1 cellular context compared by ENCODE assay signal in genomic region chr17:28598799-28599310, GRCh38.
A peak's percentile ranks its signal among the peaks of the same experiment; 100 is the strongest.
TF ChIP-seq lines count a peak whose summit lies in the region.

Gene SPAG5 (minus strand): TSS chr17:28599025. CDS start chr17:28598946, 79 bp downstream.

TF ChIP-seq in WTC11, 78 proteins besides CTCF, POLR2A, EP300 and RAD21 (continued from another document and continues in another):
- TF ChIP-seq E2F5 (CRISPR knock-in tag; IDR thresholded peaks at IDR 0.05) (peak; percentile 84), ZNF232 (CRISPR knock-in tag; IDR thresholded peaks at IDR 0.05) (0 out of 2 replicates have a peak, but pooled peaks have one; percentile 34), GRHL2 (CRISPR knock-in tag; IDR thresholded peaks at IDR 0.05; ENCODE audit: insufficient replicate concordance, severe bottlenecking) (no peak), NFATC4 (CRISPR knock-in tag; IDR thresholded peaks at IDR 0.05) (no peak), MLX (CRISPR knock-in tag; IDR thresholded peaks at IDR 0.05) (no peak), GTF2I (CRISPR knock-in tag; conservative IDR thresholded peaks at IDR 0.05) (no peak), NFE2L1 (CRISPR knock-in tag; IDR thresholded peaks at IDR 0.05) (no peak), ZNF416 (CRISPR knock-in tag; IDR thresholded peaks at IDR 0.05) (no peak), ZSCAN18 (CRISPR knock-in tag; IDR thresholded peaks at IDR 0.05) (no peak), IRF2 (CRISPR knock-in tag; IDR thresholded peaks at IDR 0.05; ENCODE audit: borderline replicate concordance, low read depth) (no peak), SP1 (CRISPR knock-in tag; conservative IDR thresholded peaks at IDR 0.05) (peak; percentile 92), PRDM15 (CRISPR knock-in tag; IDR thresholded peaks at IDR 0.05) (no peak), MAX (CRISPR knock-in tag; IDR thresholded peaks at IDR 0.05) (peak; percentile 65; the same call in 1 of the 2 replicates), ZBTB43 (CRISPR knock-in tag; IDR thresholded peaks at IDR 0.05) (no peak), ZNF317 (CRISPR knock-in tag; IDR thresholded peaks at IDR 0.05; ENCODE audit: borderline replicate concordance, low read depth) (no peak), ZBTB21 (CRISPR knock-in tag; IDR thresholded peaks at IDR 0.05; ENCODE audit: borderline replicate concordance) (no peak), FOXP4 (CRISPR knock-in tag; IDR thresholded peaks at IDR 0.05) (no peak), ZMAT4 (CRISPR knock-in tag; IDR thresholded peaks at IDR 0.05) (no peak), IRF1 (CRISPR knock-in tag; IDR thresholded peaks at IDR 0.05) (no peak; the same call in 1 of the 2 replicates), AFF4 (CRISPR knock-in tag; IDR thresholded peaks at IDR 0.05; ENCODE audit: borderline replicate concordance) (no peak), MXD4 (CRISPR knock-in tag; IDR thresholded peaks at IDR 0.05; ENCODE audit: borderline replicate concordance) (no peak), USF2 (CRISPR knock-in tag; IDR thresholded peaks at IDR 0.05) (no peak), ZNF532 (CRISPR knock-in tag; IDR thresholded peaks at IDR 0.05; ENCODE audit: borderline replicate concordance) (no peak), PRRX2 (CRISPR knock-in tag; IDR thresholded peaks at IDR 0.05) (no peak), ETV6 (CRISPR knock-in tag; IDR thresholded peaks at IDR 0.05) (no peak), ZNF219 (CRISPR knock-in tag; IDR thresholded peaks at IDR 0.05; ENCODE audit: borderline replicate concordance) (no peak), TP53 (CRISPR knock-in tag; IDR thresholded peaks at IDR 0.05) (no peak), E2F4 (CRISPR knock-in tag; IDR thresholded peaks at IDR 0.05; ENCODE audit: borderline replicate concordance, low read depth) (peak; percentile 96), ESRRA (CRISPR knock-in tag; IDR thresholded peaks at IDR 0.05; ENCODE audit: borderline replicate concordance) (no peak), RORB (CRISPR knock-in tag; IDR thresholded peaks at IDR 0.05) (no peak), TEAD4 (CRISPR knock-in tag; IDR thresholded peaks at IDR 0.05) (0 out of 2 replicates have a peak, but pooled peaks have one; percentile 23)
